ENCODE assay signal across 13 cellular contexts in the genomic region with DNA sequence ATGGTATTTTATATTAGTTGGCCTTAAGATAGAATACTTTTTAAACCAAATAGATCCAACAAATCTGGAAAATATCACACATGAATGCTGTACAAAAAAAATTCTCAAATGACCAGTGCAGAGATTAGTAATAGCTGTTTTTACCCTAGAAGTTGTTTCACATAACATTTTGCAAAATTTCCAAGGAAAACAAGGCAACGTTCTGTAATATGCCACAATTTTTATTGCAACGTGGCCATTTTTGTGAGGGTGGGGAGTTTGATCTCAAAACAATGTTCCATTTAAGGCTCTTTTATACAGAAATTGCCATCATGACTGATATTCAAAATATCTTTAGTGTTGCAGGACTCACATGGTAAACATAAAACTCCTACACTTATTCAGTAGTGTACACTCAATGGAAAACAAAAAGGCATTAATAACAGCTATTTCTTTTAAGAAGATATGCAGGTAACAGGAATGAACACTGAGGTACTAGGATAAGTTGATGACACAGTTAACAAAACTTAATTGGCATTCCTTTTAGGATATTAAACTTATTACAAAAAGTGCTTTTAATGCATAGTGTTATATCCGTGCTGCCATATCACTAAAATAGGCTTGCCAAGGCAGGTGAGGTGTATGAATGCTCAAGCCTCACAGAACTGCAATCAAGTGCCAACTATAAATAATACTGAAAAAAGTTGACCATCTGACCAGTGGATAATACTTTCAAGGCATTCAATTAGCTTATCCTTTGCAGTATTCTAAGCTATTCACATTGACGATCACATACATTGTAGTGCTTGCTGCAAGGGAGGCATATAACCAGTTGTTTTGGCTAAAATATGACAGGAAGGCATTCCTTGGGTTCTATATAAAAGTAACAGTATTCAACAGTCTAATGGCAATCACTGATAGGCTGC. TPM values are rescaled to one million over a fixed set of nuclear protein-coding genes. Genes with fewer than 3 reads are reported as not detected.
DNase-seq lines count a peak whose midpoint lies in the region; TF ChIP-seq lines count a peak whose summit lies in the region.
"Had no signal": no experiment of that assay in that cellular context is flagged by ENCODE, and none has a peak within 500 bp of the region (broad histone marks: within the 10 kb centered on the region; RNA-seq: fewer than 3 reads in every experiment).

No MANE protein-coding gene starts in this region.

- peak overlapping the region; percentile 27 for H3K9ac ChIP-seq in SK-N-MC (ENCODE audit: insufficient read length)
- H3K9ac ChIP-seq in skeletal muscle tissue (ENCODE audit: low read depth in 1 of 3, low read length in 3 of 3), result peak overlapping the region; percentile 8 to 93 (median 92)

- intact Hi-C loops in A673 (cut with micrococcal nuclease; ENCODE audit: unreplicated experiment), result no loop called here

- H3K36me3 ChIP-seq in SK-N-MC (ENCODE audit: insufficient read depth, low read length) (peaks cover 19% of the 10 kb centered on the region), skeletal muscle tissue (ENCODE audit: control insufficient read depth in 3 of 3, insufficient read depth in 3 of 3, low read length in 3 of 3) (peaks cover 4 to 11% (median 10%) of the 10 kb centered on the region in 3 donors), A673 (ENCODE audit: insufficient read depth, low read length, poor library complexity, severe bottlenecking) (peaks cover 16% of the 10 kb centered on the region)

- H3K9me3 ChIP-seq in SK-N-MC (ENCODE audit: low read depth, low read length) (no peaks in the 10 kb centered on the region), skeletal muscle tissue (ENCODE audit: control insufficient read depth in 3 of 3, low read length in 3 of 3) (no peaks in the 10 kb centered on the region), A673 (ENCODE audit: low read depth, low read length, poor library complexity, severe bottlenecking) (no peaks in the 10 kb centered on the region)

- H3K27ac ChIP-seq in SK-N-MC (peak overlapping the region; percentile 75), skeletal muscle tissue (ENCODE audit: low read depth, low read length) (peak overlapping the region; percentile 86), A673 (ENCODE audit: low read depth, low read length, poor library complexity, severe bottlenecking) (no peak overlapping the region)

- H3K27me3 ChIP-seq in skeletal muscle tissue (ENCODE audit: control insufficient read depth in 3 of 3, insufficient read depth in 3 of 3, low read length in 3 of 3) (no peaks in the 10 kb centered on the region), A673 (replicated peaks; ENCODE audit: insufficient read depth, low read depth, low read length, poor library complexity) (no peaks in the 10 kb centered on the region)

- peak overlapping the region; percentile 64 for H3K4me3 ChIP-seq in SK-N-MC
- H3K4me3 ChIP-seq in skeletal muscle tissue (ENCODE audit: low read length in 3 of 3), result peak overlapping the region; percentile 35 to 81 (median 76)
- no peak overlapping the region for H3K4me3 ChIP-seq in A673 (ENCODE audit: low read depth, low read length, poor library complexity, severe bottlenecking)

- BruUV-seq in A673 (replicated peaks; lab: Mats Ljungman, UMichigan), result no TSS peak

- POLR2A ChIA-PET in A673 (lab: Charles Lee; ENCODE audit: low non-redundant PET), result no interaction called here

- CTCF ChIA-PET in A673 (lab: Charles Lee), result no interaction called here

- TF ChIP-seq CTCF in GM10266 (IDR thresholded peaks at IDR 0.05; ENCODE audit: control insufficient read depth, insufficient read depth, low read depth, missing control alignments) (no peak), A673 (conservative IDR thresholded peaks at IDR 0.05; ENCODE audit: low read depth, low read length) (no peak)

- H3K4me1 ChIP-seq in skeletal muscle tissue (ENCODE audit: control insufficient read depth in 3 of 3, insufficient read depth in 3 of 3, low read length in 3 of 3) (peaks cover 13 to 28% (median 18%) of the 10 kb centered on the region in 3 donors), A673 (ENCODE audit: insufficient read depth, low read length, poor library complexity, severe bottlenecking) (peaks cover 27% of the 10 kb centered on the region)

- DNase-seq in G401 (ENCODE audit: low spot score), result peak; percentile 22
- no peak for DNase-seq in SK-N-MC (ENCODE audit: low read depth, low spot score)
- DNase-seq in globus pallidus (ENCODE audit: low spot score), result peak; percentile 36
- DNase-seq in NCI-H1436 (lab: John Stamatoyannopoulos, UW), result no peak
- DNase-seq in GM10266 (ENCODE audit: extremely low spot score), result no peak
- no peak for DNase-seq in activated CD4-positive, alpha-beta T cell treated with anti-CD3 and anti-CD28 coated beads, Interleukin-2, amount 50 U/mL, for 48 hours
- DNase-seq in A673 (ENCODE audit: low spot score), result no peak
- DNase-seq: activated CD4-positive, alpha-beta T cell treated with anti-CD3 and anti-CD28 coated beads for 36 hours; activated naive CD4-positive, alpha-beta T cell treated with anti-CD3 and anti-CD28 coated beads for 36 hours; effector CD4-positive, alpha-beta T cell; NCI-H2227 treated with DMSO at 0.1 percent for 48 hours; occipital lobe had no signal

- in situ Hi-C loops in G401 (cut with HindIII; ENCODE audit: low sequenced_read_pairs), result no loop called here

RNA-seq across cellular contexts. Expression of gene CFL2, which starts 2.3 kb away (rescaled TPM):
- total RNA-seq in G401 (2014; rRNA removed; shearing (Covaris generic)), result 50.6 and 61.0 TPM in 2 replicates
- total RNA-seq in skeletal muscle tissue (241 TPM), A673 (2021) (89.4 and 92.7 TPM in 2 replicates)

Comparison
In these comparisons a context has a peak if more than half of its experiments do, and no peak if none do; other contexts are left out.
1. DNase-seq: peak in G401 (single experiment) and globus pallidus (single experiment); none in SK-N-MC (single experiment), NCI-H1436 (single experiment), GM10266 (single experiment), activated CD4-positive, alpha-beta T cell treated with anti-CD3 and anti-CD28 coated beads, Interleukin-2, amount 50 U/mL, for 48 hours (0 of 2) and A673 (single experiment).